ENCODE assay signal across 26 cellular contexts in the genomic region with DNA sequence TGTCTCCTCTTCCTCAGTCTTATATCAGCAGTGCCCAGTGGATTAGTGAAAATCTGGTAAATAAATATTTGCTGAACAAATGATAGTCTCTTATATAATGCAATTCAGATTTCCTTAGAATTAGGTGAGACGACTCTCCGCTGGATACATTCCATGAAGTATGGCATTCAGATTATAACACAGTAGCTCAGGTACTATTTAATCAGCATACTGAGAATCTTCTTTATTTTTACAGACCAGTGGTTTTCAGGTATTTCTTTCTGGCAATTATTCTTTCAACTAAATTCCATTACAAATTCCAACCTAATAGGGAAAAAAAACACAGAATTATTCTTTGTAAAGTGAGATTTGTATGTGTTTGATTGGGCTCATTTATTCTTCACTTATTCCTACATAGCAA.
A peak's percentile ranks its signal among the peaks of the same experiment; 100 is the strongest.
DNase-seq lines count a peak whose midpoint lies in the region; ATAC-seq and TF ChIP-seq lines count a peak whose summit lies in the region.
"Had no signal": no experiment of that assay in that cellular context is flagged by ENCODE, and none has a peak within 500 bp of the region (broad histone marks: within the 10 kb centered on the region; RNA-seq: fewer than 3 reads in every experiment).

No MANE protein-coding gene starts in this region.

- ATAC-seq in HG03571 (IDR thresholded peaks at IDR 0.05; ENCODE audit: unreplicated experiment) = no peak
- no peak for ATAC-seq in HG03045 (IDR thresholded peaks at IDR 0.05; ENCODE audit: unreplicated experiment)
- no peak for ATAC-seq in heart right ventricle
- ATAC-seq: GM12878 had no signal

- peak overlapping the region; percentile 63 for H3K4me3 Mint-ChIP-seq in glutamatergic neuron (ENCODE audit: unreplicated experiment)
- H3K4me3 Mint-ChIP-seq in nephron = no peak overlapping the region
- H3K4me3 Mint-ChIP-seq: CD14-positive monocyte; CD4-positive, alpha-beta memory T cell; CD4-positive, CD25-positive, alpha-beta regulatory T cell; CD8-positive, alpha-beta memory T cell had no signal

- H3K27ac ChIP-seq in heart right ventricle = no peak overlapping the region
- H3K27ac ChIP-seq: BLaER1 had no signal

- no peaks in the 10 kb centered on the region for H3K36me3 Mint-ChIP-seq in glutamatergic neuron (ENCODE audit: unreplicated experiment)
- H3K36me3 Mint-ChIP-seq in nephron (ENCODE audit: low read depth) = no peaks in the 10 kb centered on the region
- H3K36me3 Mint-ChIP-seq: CD14-positive monocyte; CD4-positive, alpha-beta memory T cell; CD4-positive, CD25-positive, alpha-beta regulatory T cell had no signal

- no peaks in the 10 kb centered on the region for H3K9me3 ChIP-seq in heart right ventricle
- H3K9me3 ChIP-seq: BE2C, BLaER1 had no signal

- TF ChIP-seq CTCF in glutamatergic neuron (IDR thresholded peaks at IDR 0.05; ENCODE audit: partially characterized antibody, unreplicated experiment) (no peak), nephron (IDR thresholded peaks at IDR 0.05; ENCODE audit: unreplicated experiment in 3 of 3) (no peak), heart right ventricle (IDR thresholded peaks at IDR 0.05) (no peak)

- peak; percentile 45 for DNase-seq in NCI-H69 (lab: John Stamatoyannopoulos, UW)
- peak; percentile 5 for DNase-seq in astrocyte of the hippocampus (ENCODE audit: low read depth, low spot score)
- DNase-seq in glutamatergic neuron = no peak
- DNase-seq in inferior parietal cortex (ENCODE audit: extremely low spot score) = no peak
- DNase-seq in heart right ventricle = no peak
- DNase-seq: 8988T; ACHN; BE2C; C1 segment of cervical spinal cord; CD4-positive, alpha-beta memory T cell; CD4-positive, CD25-positive, alpha-beta regulatory T cell; CD8-positive, alpha-beta memory T cell; COR-L47; DMS 273 treated with DMSO at 0.1 percent for 48 hours; DMS153; DMS53; DMS79; DND-41; EL; GDM1 had no signal

- intact Hi-C loops in heart right ventricle (cut with DNase I) = no loop called here

- WGBS in heart right ventricle, 2 donors = 87 to 91% methylated on average over 2 of the region's 2 CpGs

- H3K4me3 ChIP-seq in heart right ventricle = no peak overlapping the region
- H3K4me3 ChIP-seq: BLaER1, GM12878 had no signal

- H3K4me1 Mint-ChIP-seq in glutamatergic neuron (ENCODE audit: low read depth, unreplicated experiment) (peaks cover 32% of the 10 kb centered on the region), nephron (peaks cover 11% of the 10 kb centered on the region)
- H3K4me1 Mint-ChIP-seq: CD14-positive monocyte; CD4-positive, alpha-beta memory T cell; CD4-positive, CD25-positive, alpha-beta regulatory T cell; CD8-positive, alpha-beta memory T cell had no signal

- H3K9me3 Mint-ChIP-seq in glutamatergic neuron (ENCODE audit: unreplicated experiment) (peaks cover 8% of the 10 kb centered on the region), nephron (peaks cover 2% of the 10 kb centered on the region)

- no peaks in the 10 kb centered on the region for H3K27me3 ChIP-seq in heart right ventricle
- H3K27me3 ChIP-seq: BE2C, BLaER1 had no signal

- H3K36me3 ChIP-seq in heart right ventricle = no peaks in the 10 kb centered on the region
- H3K36me3 ChIP-seq: BE2C, BLaER1 had no signal

- H3K4me1 ChIP-seq in heart right ventricle = no peaks in the 10 kb centered on the region
- H3K4me1 ChIP-seq: BE2C, BLaER1 had no signal

- H3K27ac Mint-ChIP-seq in glutamatergic neuron (ENCODE audit: unreplicated experiment) (peak overlapping the region; percentile 98), nephron (peak overlapping the region; percentile 3)
- H3K27ac Mint-ChIP-seq: CD14-positive monocyte; CD4-positive, alpha-beta memory T cell; CD4-positive, CD25-positive, alpha-beta regulatory T cell; CD8-positive, alpha-beta memory T cell had no signal

- H3K27me3 Mint-ChIP-seq in glutamatergic neuron (ENCODE audit: unreplicated experiment) (peaks cover 5% of the 10 kb centered on the region), nephron (ENCODE audit: low read depth) (no peaks in the 10 kb centered on the region)
- H3K27me3 Mint-ChIP-seq: CD4-positive, alpha-beta memory T cell; CD4-positive, CD25-positive, alpha-beta regulatory T cell; CD8-positive, alpha-beta memory T cell had no signal

Comparison
In these comparisons a context has a peak if more than half of its experiments do, and no peak if none do; other contexts are left out.
1. DNase-seq: peak in NCI-H69 (single experiment) and astrocyte of the hippocampus (single experiment); none in glutamatergic neuron (single experiment), inferior parietal cortex (single experiment) and heart right ventricle (0 of 2).